Comparison of ENCODE assay signal across 9 cellular contexts in genomic region chr1:166822385-166822784, GRCh38. TPM values are rescaled to one million over a fixed set of nuclear protein-coding genes. Genes with fewer than 3 reads are reported as not detected.
DNase-seq lines count a peak whose midpoint lies in the region; ATAC-seq and TF ChIP-seq lines count a peak whose summit lies in the region.
"Had no signal": no experiment of that assay in that cellular context is flagged by ENCODE, and none has a peak within 500 bp of the region (broad histone marks: within the 10 kb centered on the region; RNA-seq: fewer than 3 reads in every experiment).

No MANE protein-coding gene starts in this region.

- H3K27me3 ChIP-seq in cardiac muscle cell (no peaks in the 10 kb centered on the region), right atrium auricular region (no peaks in the 10 kb centered on the region), upper lobe of right lung (no peaks in the 10 kb centered on the region)
- H3K27me3 ChIP-seq: hepatocyte had no signal

- intact Hi-C loops in upper lobe of right lung (cut with DNase I) = no loop called here

- no peak overlapping the region for H3K4me3 Mint-ChIP-seq in chondrocyte (ENCODE audit: unreplicated experiment)

- H3K27me3 Mint-ChIP-seq in chondrocyte (ENCODE audit: low read depth) = peaks cover 3% of the 10 kb centered on the region

- no peak for DNase-seq in cardiac muscle cell (ENCODE audit: low read depth in 1 of 2, low spot score in 1 of 2)
- DNase-seq in right atrium auricular region (ENCODE audit: low spot score) = no peak
- no peak for DNase-seq in chondrocyte (ENCODE audit: low spot score)
- no peak for DNase-seq in upper lobe of right lung
- DNase-seq in effector CD8-positive, alpha-beta T cell (lab: John Stamatoyannopoulos, UW) = no peak

- no peaks in the 10 kb centered on the region for H3K4me1 ChIP-seq in cardiac muscle cell (ENCODE audit: low read depth)
- no peaks in the 10 kb centered on the region for H3K4me1 ChIP-seq in right atrium auricular region
- no peaks in the 10 kb centered on the region for H3K4me1 ChIP-seq in upper lobe of right lung

- H3K36me3 Mint-ChIP-seq in chondrocyte (ENCODE audit: low read depth) = no peaks in the 10 kb centered on the region

- peaks cover 14% of the 10 kb centered on the region for H3K9me3 Mint-ChIP-seq in chondrocyte (ENCODE audit: low read depth)

- ATAC-seq in upper lobe of right lung (no peak), GM21390 (IDR thresholded peaks at IDR 0.05; ENCODE audit: unreplicated experiment) (no peak), GM19463 (IDR thresholded peaks at IDR 0.05; ENCODE audit: unreplicated experiment) (no peak)

- no peaks in the 10 kb centered on the region for H3K4me1 Mint-ChIP-seq in chondrocyte (ENCODE audit: low read depth)

- H3K9me3 ChIP-seq in cardiac muscle cell (ENCODE audit: low read depth) (no peaks in the 10 kb centered on the region), right atrium auricular region (peaks cover 0 to 11% of the 10 kb centered on the region in 2 donors), upper lobe of right lung (no peaks in the 10 kb centered on the region)

- no peak overlapping the region for H3K4me3 ChIP-seq in cardiac muscle cell
- H3K4me3 ChIP-seq in right atrium auricular region = no peak overlapping the region
- H3K4me3 ChIP-seq in upper lobe of right lung = no peak overlapping the region
- H3K4me3 ChIP-seq: hepatocyte had no signal

- H3K36me3 ChIP-seq in cardiac muscle cell (no peaks in the 10 kb centered on the region), right atrium auricular region (no peaks in the 10 kb centered on the region), upper lobe of right lung (no peaks in the 10 kb centered on the region)

- H3K27ac Mint-ChIP-seq in chondrocyte (ENCODE audit: unreplicated experiment) = no peak overlapping the region

- TF ChIP-seq CTCF in cardiac muscle cell (IDR thresholded peaks at IDR 0.05; ENCODE audit: low read depth, low read length) = peak; percentile 27
- TF ChIP-seq CTCF in right atrium auricular region (IDR thresholded peaks at IDR 0.05) = no peak
- TF ChIP-seq CTCF in LNCAP (IDR thresholded peaks at IDR 0.05) = peak; percentile 49
- peak; percentile 50 for TF ChIP-seq CTCF in chondrocyte (IDR thresholded peaks at IDR 0.05)
- TF ChIP-seq CTCF in upper lobe of right lung (IDR thresholded peaks at IDR 0.05) = peak; percentile 25

- H3K27ac ChIP-seq in cardiac muscle cell (no peak overlapping the region), right atrium auricular region (no peak overlapping the region), upper lobe of right lung (no peak overlapping the region)
- H3K27ac ChIP-seq: hepatocyte had no signal

RNA-seq across cellular contexts. Expression of gene POGK, which starts 16.9 kb away (rescaled TPM):
- 37.2 and 39.6 TPM in 2 replicates for total RNA-seq in cardiac muscle cell
- polyA plus RNA-seq in cardiac muscle cell = 21.7 and 30.0 TPM in 2 replicates
- total RNA-seq in right atrium auricular region = 10 to 100 TPM; 15.8 to 20.2 TPM
- total RNA-seq in chondrocyte = 31.4 to 38.0 TPM (median 35.2 TPM) in 3 replicates
- total RNA-seq in upper lobe of right lung = 68.6 TPM

RNA-seq across cellular contexts. Expression of gene TADA1, which starts 53.7 kb away (rescaled TPM):
- total RNA-seq in cardiac muscle cell (11.6 and 18.3 TPM in 2 replicates), right atrium auricular region (10 to 100 TPM; 10.9 to 11.1 TPM), chondrocyte (8.9 to 11.1 TPM (median 9.3 TPM) in 3 replicates), upper lobe of right lung (9.5 TPM)
- polyA plus RNA-seq in cardiac muscle cell = 15.9 and 32.3 TPM in 2 replicates

Comparison
In these comparisons a context has a peak if more than half of its experiments do, and no peak if none do; other contexts are left out.
1. CTCF ChIP-seq: peak in cardiac muscle cell (single experiment), LNCAP (single experiment), chondrocyte (single experiment) and upper lobe of right lung (single experiment); none in right atrium auricular region (0 of 2).